In genomic region chr2:64405476-64406406, GRCh38 we compare ENCODE assay signal across 11 cellular contexts. TPM values are rescaled to one million over a fixed set of nuclear protein-coding genes. Genes with fewer than 3 reads are reported as not detected.
DNase-seq lines count a peak whose midpoint lies in the region; ATAC-seq and TF ChIP-seq lines count a peak whose summit lies in the region.
"Had no signal": no experiment of that assay in that cellular context is flagged by ENCODE, and none has a peak within 500 bp of the region (broad histone marks: within the 10 kb centered on the region; RNA-seq: fewer than 3 reads in every experiment).

No MANE protein-coding gene starts in this region.

- no peak for ATAC-seq in HCT116
- ATAC-seq in HG03442 (IDR thresholded peaks at IDR 0.05; ENCODE audit: unreplicated experiment), result no peak
- no peak for ATAC-seq in HG02884 (IDR thresholded peaks at IDR 0.05; ENCODE audit: unreplicated experiment)
- ATAC-seq: stimulated activated effector memory CD8-positive, alpha-beta T cell treated with anti-CD3 and anti-CD28 coated beads, Interleukin-12 subunit alpha, Interleukin-12 subunit beta, amount 100 ng/mL, for 72 hours had no signal

- no peaks in the 10 kb centered on the region for H3K9me2 ChIP-seq in HCT116 (ENCODE audit: insufficient read depth)

- peaks cover 2% of the 10 kb centered on the region for H3K4me1 Mint-ChIP-seq in activated CD4-positive, alpha-beta T cell treated with anti-CD3 and anti-CD28 coated beads, Interleukin-2, amount 10 ng/mL, durations not matched to agents 24 days and 14 days

- CTCF ChIA-PET in HCT116 (lab: Charles Lee), result no interaction called here

- no peaks in the 10 kb centered on the region for H4K20me1 ChIP-seq in HCT116 (ENCODE audit: insufficient read depth)

- 0 out of 2 replicates have a peak overlapping the region, but pooled peaks have one; percentile 3 for H3K4me2 ChIP-seq in HCT116 (ENCODE audit: low read length)

- no peak overlapping the region for H3K27ac Mint-ChIP-seq in activated CD4-positive, alpha-beta T cell treated with anti-CD3 and anti-CD28 coated beads, Interleukin-2, amount 10 ng/mL, durations not matched to agents 24 days and 14 days
- H3K27ac Mint-ChIP-seq: IgD-negative memory B cell; stimulated activated effector memory CD8-positive, alpha-beta T cell treated with anti-CD3 and anti-CD28 coated beads, Interleukin-12 subunit alpha, Interleukin-12 subunit beta, amount 100 ng/mL, for 72 hours had no signal

- no peaks in the 10 kb centered on the region for H3K36me3 Mint-ChIP-seq in activated CD4-positive, alpha-beta T cell treated with anti-CD3 and anti-CD28 coated beads, Interleukin-2, amount 10 ng/mL, durations not matched to agents 24 days and 14 days (ENCODE audit: low read depth)
- H3K36me3 Mint-ChIP-seq: stimulated activated effector memory CD8-positive, alpha-beta T cell treated with anti-CD3 and anti-CD28 coated beads, Interleukin-12 subunit alpha, Interleukin-12 subunit beta, amount 100 ng/mL, for 72 hours had no signal

- peaks cover 18% of the 10 kb centered on the region for H3K27me3 Mint-ChIP-seq in activated CD4-positive, alpha-beta T cell treated with anti-CD3 and anti-CD28 coated beads, Interleukin-2, amount 10 ng/mL, durations not matched to agents 24 days and 14 days

- BruUV-seq in HCT116 (replicated peaks; lab: Mats Ljungman, UMichigan), result no TSS peak

- H3K79me2 ChIP-seq in HCT116 (ENCODE audit: insufficient read depth, low read length), result no peaks in the 10 kb centered on the region

- in situ Hi-C loops in brain microvascular endothelial cell (cut with HindIII; ENCODE audit: low pct_ligation_motif_present, low sequenced_read_pairs), result no loop called here

- no peaks in the 10 kb centered on the region for H3K36me3 ChIP-seq in HCT116 (ENCODE audit: control insufficient read depth in 1 of 2, insufficient read depth in 2 of 2, low read length in 2 of 2)
- H3K36me3 ChIP-seq in brain microvascular endothelial cell (replicated peaks), result no peaks in the 10 kb centered on the region
- H3K36me3 ChIP-seq in kidney epithelial cell (ENCODE audit: control insufficient read depth, insufficient read depth, low read length), result no peaks in the 10 kb centered on the region
- H3K36me3 ChIP-seq in suprapubic skin, result no peaks in the 10 kb centered on the region
- H3K36me3 ChIP-seq: neutrophil had no signal

- 56% methylated on average over 12 of the region's 12 CpGs for WGBS in suprapubic skin

- RAD21 ChIA-PET in HCT116 (lab: Charles Lee; ENCODE audit: low non-redundant PET in 1 of 2, low total read pairs in 2 of 2, uncharacterized antibody in 2 of 2, unreplicated experiment in 2 of 2), result no interaction called here

- TF ChIP-seq CTCF in HCT116 (IDR thresholded peaks at IDR 0.05 in 2 of 3, conservative IDR thresholded peaks at IDR 0.05 in 1 of 3; ENCODE audit: borderline replicate concordance in 1 of 3, insufficient read depth in 1 of 3, low read depth in 2 of 3, low read length in 2 of 3) (no peak), brain microvascular endothelial cell (IDR thresholded peaks at IDR 0.05; ENCODE audit: low read depth, low read length, missing control alignments) (no peak), kidney epithelial cell (IDR thresholded peaks at IDR 0.05; ENCODE audit: insufficient read depth, low read length, poor library complexity, severe bottlenecking) (no peak), suprapubic skin (IDR thresholded peaks at IDR 0.05) (no peak)

- DNase-seq in HCT116 (ENCODE audit: low read depth, low spot score) (no peak), brain microvascular endothelial cell (peak; percentile 59), kidney epithelial cell (ENCODE audit: low read depth) (peak; percentile 49), suprapubic skin (ENCODE audit: low spot score in 2 of 2) (peak in 1 of 2 donors; percentile 73), caudate nucleus (lab: John Stamatoyannopoulos, UW) (no peak)
- no peak for DNase-seq in activated CD4-positive, alpha-beta T cell treated with anti-CD3 and anti-CD28 coated beads, Interleukin-2, amount 10 ng/mL, durations not matched to agents 24 days and 14 days

- no peak overlapping the region for H3K4me3 Mint-ChIP-seq in activated CD4-positive, alpha-beta T cell treated with anti-CD3 and anti-CD28 coated beads, Interleukin-2, amount 10 ng/mL, durations not matched to agents 24 days and 14 days
- H3K4me3 Mint-ChIP-seq: stimulated activated effector memory CD8-positive, alpha-beta T cell treated with anti-CD3 and anti-CD28 coated beads, Interleukin-12 subunit alpha, Interleukin-12 subunit beta, amount 100 ng/mL, for 72 hours had no signal

- no peak for TF ChIP-seq POLR2A in HCT116 (IDR thresholded peaks at IDR 0.05; ENCODE audit: borderline replicate concordance, extremely low read depth, insufficient read depth, insufficient read length)
- no peak for TF ChIP-seq POLR2A in suprapubic skin (IDR thresholded peaks at IDR 0.05)

- H3K9me3 ChIP-seq in HCT116 (ENCODE audit: control insufficient read depth in 1 of 2, insufficient read depth in 1 of 2, low read depth in 1 of 2, low read length in 2 of 2) (no peaks in the 10 kb centered on the region), suprapubic skin (no peaks in the 10 kb centered on the region)
- H3K9me3 ChIP-seq: neutrophil had no signal

- H3K27me3 ChIP-seq in HCT116 (ENCODE audit: insufficient read depth, low read length), result no peaks in the 10 kb centered on the region; the same call in 1 of the 2 replicates
- H3K27me3 ChIP-seq in brain microvascular endothelial cell (replicated peaks), result peaks cover 2% of the 10 kb centered on the region
- H3K27me3 ChIP-seq in kidney epithelial cell (ENCODE audit: control insufficient read depth, insufficient read depth, low read length), result peaks cover under 1% of the 10 kb centered on the region
- no peaks in the 10 kb centered on the region for H3K27me3 ChIP-seq in suprapubic skin
- H3K27me3 ChIP-seq: neutrophil had no signal

- no peaks in the 10 kb centered on the region for H3K9me3 Mint-ChIP-seq in activated CD4-positive, alpha-beta T cell treated with anti-CD3 and anti-CD28 coated beads, Interleukin-2, amount 10 ng/mL, durations not matched to agents 24 days and 14 days
- H3K9me3 Mint-ChIP-seq: stimulated activated effector memory CD8-positive, alpha-beta T cell treated with anti-CD3 and anti-CD28 coated beads, Interleukin-12 subunit alpha, Interleukin-12 subunit beta, amount 100 ng/mL, for 72 hours had no signal

- H3K27ac ChIP-seq in HCT116 (ENCODE audit: low read depth, low read length) (no peak overlapping the region), brain microvascular endothelial cell (no peak overlapping the region), suprapubic skin (peak overlapping the region; percentile 72), caudate nucleus (ENCODE audit: low read depth, low read length) (no peak overlapping the region)
- H3K27ac ChIP-seq: neutrophil had no signal

- TF ChIP-seq RAD21 in HCT116 (IDR thresholded peaks at IDR 0.05; ENCODE audit: low read depth), result no peak

- POLR2A ChIA-PET in HCT116 (lab: Charles Lee), result interaction anchor here (0.5 kb wide), 1 partner anchor 425 kb away, joined by 4 read pairs; no protein-coding TSS in a partner anchor

- H2AFZ ChIP-seq in HCT116 (ENCODE audit: low read depth, low read length, poor library complexity, severe bottlenecking), result no peak overlapping the region

- H3K4me3 ChIP-seq in HCT116 (replicated peaks in 1 of 2; ENCODE audit: low read depth in 1 of 2, low read length in 2 of 2) (no peak overlapping the region), brain microvascular endothelial cell (ENCODE audit: low read depth, low read length) (no peak overlapping the region), kidney epithelial cell (ENCODE audit: low read depth, low read length) (no peak overlapping the region), suprapubic skin (peak overlapping the region; percentile 37)

- H3K4me1 ChIP-seq in HCT116 (ENCODE audit: control insufficient read depth in 1 of 2, insufficient read depth in 2 of 2, low read length in 2 of 2) (peaks cover 9 to 27% of the 10 kb centered on the region in 2 experiments; a peak in 3 of 4 replicates), suprapubic skin (peaks cover 50% of the 10 kb centered on the region)

- intact Hi-C loops in HCT116 (cut with micrococcal nuclease), result no loop called here
- intact Hi-C loops in activated CD4-positive, alpha-beta T cell treated with anti-CD3 and anti-CD28 coated beads, Interleukin-2, amount 10 ng/mL, durations not matched to agents 24 days and 14 days (cut with micrococcal nuclease), result no loop called here

- no peak overlapping the region for H3K9ac ChIP-seq in HCT116 (ENCODE audit: low read length)

- TF ChIP-seq EP300 in suprapubic skin (IDR thresholded peaks at IDR 0.05), result no peak

TF ChIP-seq in HCT116, 20 proteins besides CTCF, POLR2A, EP300 and RAD21 (continues in another document):
- TF ChIP-seq MAX (IDR thresholded peaks at IDR 0.05) (no peak), ELF1 (IDR thresholded peaks at IDR 0.05; ENCODE audit: borderline replicate concordance, low read depth) (no peak), POLR2AphosphoS5 (IDR thresholded peaks at IDR 0.05; ENCODE audit: low read depth, low read length) (no peak), EGR1 (IDR thresholded peaks at IDR 0.05; ENCODE audit: low read depth) (no peak), SIN3A (IDR thresholded peaks at IDR 0.05; ENCODE audit: low read depth) (no peak), SP1 (IDR thresholded peaks at IDR 0.05; ENCODE audit: low read depth) (no peak)

RNA-seq across cellular contexts. Expression of gene LGALSL, which starts 48.2 kb away (rescaled TPM):
- 14.2 TPM for total RNA-seq in HCT116 (2021; ENCODE audit: unreplicated experiment)
- 23.0 and 24.0 TPM in 2 replicates for polyA plus RNA-seq in HCT116 (2012)
- 9.9 and 15.9 TPM in 2 replicates for total RNA-seq in kidney epithelial cell
- 100 to 1,000 TPM in 2 of 4 donors, 10 to 100 TPM in 2; 74.2 to 133 (median 106) TPM for total RNA-seq in suprapubic skin
- total RNA-seq in activated CD4-positive, alpha-beta T cell treated with anti-CD3 and anti-CD28 coated beads, Interleukin-2, amount 10 ng/mL, durations not matched to agents 24 days and 14 days, result 1.4 and 2.8 TPM in 2 replicates

Comparison
In these comparisons a context has a peak if more than half of its experiments do, and no peak if none do; other contexts are left out.
1. DNase-seq: peak in brain microvascular endothelial cell (single experiment) and kidney epithelial cell (single experiment); none in HCT116 (single experiment), caudate nucleus (0 of 61) and activated CD4-positive, alpha-beta T cell treated with anti-CD3 and anti-CD28 coated beads, Interleukin-2, amount 10 ng/mL, durations not matched to agents 24 days and 14 days (single experiment).